Comparison of ENCODE assay signal across 14 cellular contexts in genomic region chr4:7658297-7659204, GRCh38.
DNase-seq lines count a peak whose midpoint lies in the region; TF ChIP-seq lines count a peak whose summit lies in the region.
"Had no signal": no experiment of that assay in that cellular context is flagged by ENCODE, and none has a peak within 500 bp of the region (broad histone marks: within the 10 kb centered on the region; RNA-seq: fewer than 3 reads in every experiment).

No MANE protein-coding gene starts in this region.

- no peaks in the 10 kb centered on the region for H3K79me1 ChIP-seq in mesenchymal stem cell (replicated peaks; ENCODE audit: low read length, poor library complexity, severe bottlenecking)

- in situ Hi-C loops in GM23248 (cut with MboI): no loop called here

- peak overlapping the region; percentile 73 for H2BK15ac ChIP-seq in mesenchymal stem cell (ENCODE audit: low read depth, poor library complexity, severe bottlenecking)

- WGBS in mesenchymal stem cell: 66% methylated on average over 5 of the region's 5 CpGs
- 92 to 93% methylated on average over 5 of the region's 5 CpGs for WGBS in GM23248 (ENCODE audit: low coverage in 1 of 2, low lambda C conversion rate in 2 of 2, missing lambda C conversion rate in 2 of 2), 2 experiments

- H3K9me3 ChIP-seq in mesenchymal stem cell (ENCODE audit: control insufficient read depth, low read length) (no peaks in the 10 kb centered on the region), WERI-Rb-1 (ENCODE audit: severe bottlenecking) (no peaks in the 10 kb centered on the region), GM23248 (ENCODE audit: low read depth) (no peaks in the 10 kb centered on the region)
- H3K9me3 ChIP-seq: BLaER1, uterus had no signal

- no peak overlapping the region for H2BK5ac ChIP-seq in mesenchymal stem cell (ENCODE audit: low read depth, low read length, poor library complexity, severe bottlenecking)

- no peak overlapping the region for H3K23ac ChIP-seq in mesenchymal stem cell (ENCODE audit: low read length in 2 of 2)

- H3K9ac ChIP-seq in mesenchymal stem cell (ENCODE audit: low read length) (no peak overlapping the region), GM23248 (no peak overlapping the region)
- H3K9ac ChIP-seq: BLaER1 had no signal

- H3K18ac ChIP-seq in mesenchymal stem cell (ENCODE audit: low read depth in 1 of 2, low read length in 2 of 2): peak overlapping the region in 1 of 2 experiments; percentile 34

- H3K4me1 ChIP-seq in mesenchymal stem cell (ENCODE audit: control insufficient read depth, insufficient read depth, low read depth, low read length): peaks cover 44% of the 10 kb centered on the region
- no peaks in the 10 kb centered on the region for H3K4me1 ChIP-seq in GM23248 (ENCODE audit: insufficient read depth)
- H3K4me1 ChIP-seq: uterus had no signal

- peak; percentile 81 for DNase-seq in EL
- DNase-seq in NCI-H1092 treated with DMSO at 0.1 percent for 48 hours (lab: John Stamatoyannopoulos, UW): peak; percentile 50
- DNase-seq in astrocyte of the hippocampus (ENCODE audit: low read depth, low spot score): peak; percentile 35
- peak; percentile 33 for DNase-seq in mesenchymal stem cell
- no peak for DNase-seq in activated CD4-positive, alpha-beta T cell treated with anti-CD3 and anti-CD28 coated beads, Interleukin-2, amount 50 U/mL, for 4 hours
- no peak for DNase-seq in WERI-Rb-1
- DNase-seq in GM23248: no peak
- DNase-seq: naive thymus-derived CD8-positive, alpha-beta T cell; NCI-H187; SIG-M5; stimulated activated CD4-positive, alpha-beta T cell treated with anti-CD3 and anti-CD28 coated beads, Interleukin-4, amount 100 ng/mL, for 24 hours; T-helper 17 cell; uterus had no signal

- no peak for TF ChIP-seq CTCF in WERI-Rb-1 (IDR thresholded peaks at IDR 0.05; ENCODE audit: low read depth, low read length)

- no peak overlapping the region for H2AFZ ChIP-seq in mesenchymal stem cell (ENCODE audit: low read depth, low read length)
- H2AFZ ChIP-seq in GM23248: no peak overlapping the region

- no peaks in the 10 kb centered on the region for H4K20me1 ChIP-seq in GM23248 (ENCODE audit: insufficient read depth)
- H4K20me1 ChIP-seq: BLaER1 had no signal

- H4K8ac ChIP-seq in mesenchymal stem cell (ENCODE audit: low read length): peak overlapping the region; percentile 61

- no peak overlapping the region for H3K4me3 ChIP-seq in mesenchymal stem cell (ENCODE audit: insufficient read depth in 1 of 2, low read depth in 1 of 2, low read length in 2 of 2)
- H3K4me3 ChIP-seq in WERI-Rb-1 (ENCODE audit: low read depth, low read length): no peak overlapping the region
- H3K4me3 ChIP-seq in GM23248: no peak overlapping the region
- H3K4me3 ChIP-seq: BLaER1, uterus had no signal

- H3K27ac ChIP-seq in mesenchymal stem cell (ENCODE audit: low read length, poor library complexity, severe bottlenecking) (no peak overlapping the region), WERI-Rb-1 (no peak overlapping the region), GM23248 (no peak overlapping the region)
- H3K27ac ChIP-seq: BLaER1, uterus had no signal

- peak overlapping the region in 1 of 2 experiments; percentile 17 for H2BK12ac ChIP-seq in mesenchymal stem cell (ENCODE audit: low read length in 2 of 2)

- H3K27me3 ChIP-seq in mesenchymal stem cell (ENCODE audit: control insufficient read depth in 1 of 2, insufficient read depth in 1 of 2, low read length in 2 of 2): peaks cover 0 to 15% of the 10 kb centered on the region in 2 experiments
- no peaks in the 10 kb centered on the region for H3K27me3 ChIP-seq in WERI-Rb-1 (ENCODE audit: insufficient read depth, low read depth, severe bottlenecking)
- H3K27me3 ChIP-seq in GM23248 (replicated peaks; ENCODE audit: insufficient read depth): no peaks in the 10 kb centered on the region; the same call in 1 of the 2 replicates
- H3K27me3 ChIP-seq: BLaER1, uterus had no signal

- peaks cover 12% of the 10 kb centered on the region for H3F3A ChIP-seq in GM23248 (ENCODE audit: insufficient read depth)

- no peaks in the 10 kb centered on the region for H3K79me2 ChIP-seq in GM23248 (ENCODE audit: insufficient read depth)

- H4K91ac ChIP-seq in mesenchymal stem cell (ENCODE audit: low read length): peak overlapping the region; percentile 67

- no peak overlapping the region for H2BK120ac ChIP-seq in mesenchymal stem cell (ENCODE audit: low read depth, low read length)

- H3K9me2 ChIP-seq in GM23248 (ENCODE audit: insufficient read depth): no peaks in the 10 kb centered on the region

- H3K36me3 ChIP-seq in mesenchymal stem cell (ENCODE audit: control insufficient read depth in 1 of 2, insufficient read depth in 2 of 2, low read depth in 1 of 2, low read length in 2 of 2): no peaks in the 10 kb centered on the region
- peaks cover 18% of the 10 kb centered on the region for H3K36me3 ChIP-seq in WERI-Rb-1
- H3K36me3 ChIP-seq in GM23248 (ENCODE audit: low read depth): no peaks in the 10 kb centered on the region
- H3K36me3 ChIP-seq: BLaER1, uterus had no signal

- H3K4me2 ChIP-seq in mesenchymal stem cell (ENCODE audit: low read length, poor library complexity, severe bottlenecking) (no peak overlapping the region), GM23248 (ENCODE audit: unreplicated experiment) (no peak overlapping the region)
- H3K4me2 ChIP-seq: BLaER1 had no signal

- H3K14ac ChIP-seq in mesenchymal stem cell (ENCODE audit: low read length in 2 of 2): no peak overlapping the region

- no peak overlapping the region for H2AK5ac ChIP-seq in mesenchymal stem cell (ENCODE audit: low read length, severe bottlenecking)

- H3K4ac ChIP-seq in mesenchymal stem cell (ENCODE audit: low read depth in 1 of 2, low read length in 2 of 2): no peak overlapping the region

Comparison
In these comparisons a context has a peak if more than half of its experiments do, and no peak if none do; other contexts are left out.
1. DNase-seq: peak in EL (single experiment), NCI-H1092 treated with DMSO at 0.1 percent for 48 hours (single experiment), astrocyte of the hippocampus (single experiment) and mesenchymal stem cell (single experiment); none in activated CD4-positive, alpha-beta T cell treated with anti-CD3 and anti-CD28 coated beads, Interleukin-2, amount 50 U/mL, for 4 hours (0 of 2), WERI-Rb-1 (single experiment) and GM23248 (single experiment).